ENCODE assay signal across 1 cellular context in the genomic region with DNA sequence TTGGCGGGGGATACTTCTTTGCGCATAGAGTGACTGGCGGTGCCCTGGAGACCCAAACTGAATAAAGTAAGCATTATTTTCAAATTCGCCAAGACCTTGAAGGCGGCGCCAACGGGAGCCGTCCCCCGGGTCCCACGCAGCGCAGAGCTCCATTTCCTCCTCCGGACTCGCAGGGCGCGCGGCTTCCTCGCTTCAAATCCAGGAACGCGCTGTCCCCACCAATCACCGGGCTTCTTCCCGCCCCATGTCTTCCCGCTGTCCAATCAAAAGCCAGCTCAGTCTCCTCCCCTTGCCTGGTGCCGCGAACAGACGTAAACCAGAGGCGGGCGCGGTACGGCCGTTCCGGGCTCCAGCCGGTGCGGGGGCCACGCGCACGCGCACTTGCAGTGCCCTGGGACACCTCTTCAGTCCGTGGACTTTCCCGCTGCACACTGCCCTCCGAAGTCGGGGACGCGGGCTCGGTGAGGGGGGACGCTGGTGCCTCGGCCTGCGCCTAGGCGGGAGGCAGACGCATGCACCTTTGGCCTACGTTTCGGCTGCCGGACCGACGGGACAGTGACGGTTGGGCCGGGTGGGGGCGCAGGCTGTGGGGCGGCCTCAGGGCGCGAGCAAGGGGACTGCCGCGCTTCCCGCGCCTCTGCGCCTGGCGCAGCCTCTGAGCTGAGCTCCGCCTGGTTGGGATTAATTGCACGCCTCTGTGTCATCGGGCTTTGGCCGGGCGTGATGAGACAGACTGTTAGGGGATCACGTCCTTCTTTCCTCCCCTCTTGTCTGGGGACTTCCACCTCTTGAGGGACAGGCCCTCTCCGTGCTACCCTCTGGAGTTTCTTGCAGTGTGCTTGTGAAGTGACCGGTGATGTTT.
TF ChIP-seq lines count a peak whose summit lies in the region.

A gene with protein sequence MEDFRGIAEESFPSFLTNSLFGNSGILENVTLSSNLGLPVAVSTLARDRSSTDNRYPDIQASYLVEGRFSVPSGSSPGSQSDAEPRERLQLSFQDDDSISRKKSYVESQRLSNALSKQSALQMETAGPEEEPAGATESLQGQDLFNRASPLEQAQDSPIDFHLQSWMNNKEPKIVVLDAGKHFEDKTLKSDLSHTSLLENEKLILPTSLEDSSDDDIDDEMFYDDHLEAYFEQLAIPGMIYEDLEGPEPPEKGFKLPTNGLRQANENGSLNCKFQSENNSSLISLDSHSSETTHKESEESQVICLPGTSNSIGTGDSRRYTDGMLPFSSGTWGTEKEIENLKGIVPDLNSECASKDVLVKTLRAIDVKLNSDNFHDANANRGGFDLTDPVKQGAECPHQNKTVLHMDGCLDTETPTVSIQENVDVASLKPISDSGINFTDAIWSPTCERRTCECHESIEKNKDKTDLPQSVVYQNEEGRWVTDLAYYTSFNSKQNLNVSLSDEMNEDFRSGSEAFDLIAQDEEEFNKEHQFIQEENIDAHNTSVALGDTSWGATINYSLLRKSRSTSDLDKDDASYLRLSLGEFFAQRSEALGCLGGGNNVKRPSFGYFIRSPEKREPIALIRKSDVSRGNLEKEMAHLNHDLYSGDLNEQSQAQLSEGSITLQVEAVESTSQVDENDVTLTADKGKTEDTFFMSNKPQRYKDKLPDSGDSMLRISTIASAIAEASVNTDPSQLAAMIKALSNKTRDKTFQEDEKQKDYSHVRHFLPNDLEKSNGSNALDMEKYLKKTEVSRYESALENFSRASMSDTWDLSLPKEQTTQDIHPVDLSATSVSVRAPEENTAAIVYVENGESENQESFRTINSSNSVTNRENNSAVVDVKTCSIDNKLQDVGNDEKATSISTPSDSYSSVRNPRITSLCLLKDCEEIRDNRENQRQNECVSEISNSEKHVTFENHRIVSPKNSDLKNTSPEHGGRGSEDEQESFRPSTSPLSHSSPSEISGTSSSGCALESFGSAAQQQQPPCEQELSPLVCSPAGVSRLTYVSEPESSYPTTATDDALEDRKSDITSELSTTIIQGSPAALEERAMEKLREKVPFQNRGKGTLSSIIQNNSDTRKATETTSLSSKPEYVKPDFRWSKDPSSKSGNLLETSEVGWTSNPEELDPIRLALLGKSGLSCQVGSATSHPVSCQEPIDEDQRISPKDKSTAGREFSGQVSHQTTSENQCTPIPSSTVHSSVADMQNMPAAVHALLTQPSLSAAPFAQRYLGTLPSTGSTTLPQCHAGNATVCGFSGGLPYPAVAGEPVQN (N-terminal part only) (plus strand): TSS at position 386 of the 862 bp plus-strand sequence. CDS start 8,063 bp downstream, outside the sequence.

TF ChIP-seq in HepG2, 621 proteins besides CTCF, POLR2A, EP300 and RAD21 (continued from another document and continues in another):
- TF ChIP-seq, protein P1, sequence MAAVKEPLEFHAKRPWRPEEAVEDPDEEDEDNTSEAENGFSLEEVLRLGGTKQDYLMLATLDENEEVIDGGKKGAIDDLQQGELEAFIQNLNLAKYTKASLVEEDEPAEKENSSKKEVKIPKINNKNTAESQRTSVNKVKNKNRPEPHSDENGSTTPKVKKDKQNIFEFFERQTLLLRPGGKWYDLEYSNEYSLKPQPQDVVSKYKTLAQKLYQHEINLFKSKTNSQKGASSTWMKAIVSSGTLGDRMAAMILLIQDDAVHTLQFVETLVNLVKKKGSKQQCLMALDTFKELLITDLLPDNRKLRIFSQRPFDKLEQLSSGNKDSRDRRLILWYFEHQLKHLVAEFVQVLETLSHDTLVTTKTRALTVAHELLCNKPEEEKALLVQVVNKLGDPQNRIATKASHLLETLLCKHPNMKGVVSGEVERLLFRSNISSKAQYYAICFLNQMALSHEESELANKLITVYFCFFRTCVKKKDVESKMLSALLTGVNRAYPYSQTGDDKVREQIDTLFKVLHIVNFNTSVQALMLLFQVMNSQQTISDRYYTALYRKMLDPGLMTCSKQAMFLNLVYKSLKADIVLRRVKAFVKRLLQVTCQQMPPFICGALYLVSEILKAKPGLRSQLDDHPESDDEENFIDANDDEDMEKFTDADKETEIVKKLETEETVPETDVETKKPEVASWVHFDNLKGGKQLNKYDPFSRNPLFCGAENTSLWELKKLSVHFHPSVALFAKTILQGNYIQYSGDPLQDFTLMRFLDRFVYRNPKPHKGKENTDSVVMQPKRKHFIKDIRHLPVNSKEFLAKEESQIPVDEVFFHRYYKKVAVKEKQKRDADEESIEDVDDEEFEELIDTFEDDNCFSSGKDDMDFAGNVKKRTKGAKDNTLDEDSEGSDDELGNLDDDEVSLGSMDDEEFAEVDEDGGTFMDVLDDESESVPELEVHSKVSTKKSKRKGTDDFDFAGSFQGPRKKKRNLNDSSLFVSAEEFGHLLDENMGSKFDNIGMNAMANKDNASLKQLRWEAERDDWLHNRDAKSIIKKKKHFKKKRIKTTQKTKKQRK (IDR thresholded peaks at IDR 0.05; ENCODE audit: low read length) = no peak
- TF ChIP-seq ISL2 (CRISPR knock-in tag; IDR thresholded peaks at IDR 0.05) (peak; percentile 79; the same call in 1 of the 2 replicates), ZBTB20 (CRISPR knock-in tag; IDR thresholded peaks at IDR 0.05; ENCODE audit: borderline replicate concordance, low read depth) (peak; percentile 90; the same call in 1 of the 2 replicates), SKI (IDR thresholded peaks at IDR 0.05; ENCODE audit: partially characterized antibody) (no peak), ZNF577 (CRISPR knock-in tag; IDR thresholded peaks at IDR 0.05; ENCODE audit: borderline replicate concordance, low read depth) (no peak), ZBTB7A (CRISPR knock-in tag; IDR thresholded peaks at IDR 0.05) (no peak), HDAC1 (CRISPR knock-in tag; IDR thresholded peaks at IDR 0.05) (peak; percentile 95), ELF3 (CRISPR knock-in tag; IDR thresholded peaks at IDR 0.05) (peak; percentile 38; the same call in 1 of the 2 replicates), FOXA1 (IDR thresholded peaks at IDR 0.05) (no peak), FOXA1 (CRISPR knock-in tag; IDR thresholded peaks at IDR 0.05) (peak; percentile 7; the same call in 1 of the 2 replicates), ZNF496 (CRISPR knock-in tag; IDR thresholded peaks at IDR 0.05; ENCODE audit: insufficient replicate concordance) (no peak), ZFP37 (CRISPR knock-in tag; IDR thresholded peaks at IDR 0.05; ENCODE audit: borderline replicate concordance) (peak; percentile 82; the same call in 1 of the 2 replicates), IKZF1 (IDR thresholded peaks at IDR 0.05) (no peak), GTF3A (CRISPR knock-in tag; conservative IDR thresholded peaks at IDR 0.05) (peak; percentile 77; the same call in 1 of the 2 replicates), NFIB (CRISPR knock-in tag; IDR thresholded peaks at IDR 0.05; ENCODE audit: borderline replicate concordance) (no peak), ZNF570 (CRISPR knock-in tag; IDR thresholded peaks at IDR 0.05; ENCODE audit: borderline replicate concordance) (peak; percentile 66; the same call in 1 of the 2 replicates), ZNF33A (CRISPR knock-in tag; IDR thresholded peaks at IDR 0.05; ENCODE audit: borderline replicate concordance) (no peak), EZH2 (conservative IDR thresholded peaks at IDR 0.05; ENCODE audit: low read depth, low read length) (no peak), IRX3 (CRISPR knock-in tag; IDR thresholded peaks at IDR 0.05; ENCODE audit: borderline replicate concordance, low read depth) (no peak), ZNF747 (CRISPR knock-in tag; IDR thresholded peaks at IDR 0.05; ENCODE audit: borderline replicate concordance) (no peak), ZNF441 (CRISPR knock-in tag; IDR thresholded peaks at IDR 0.05; ENCODE audit: borderline replicate concordance) (0 out of 2 replicates have a peak, but pooled peaks have one; percentile 53), HNRNPUL1 (IDR thresholded peaks at IDR 0.05; ENCODE audit: low read depth, low read length) (peak; percentile 36; the same call in 1 of the 2 replicates), ZNF224 (CRISPR knock-in tag; IDR thresholded peaks at IDR 0.05) (peak; percentile 86; the same call in 1 of the 2 replicates), ZNF20 (CRISPR knock-in tag; IDR thresholded peaks at IDR 0.05) (0 out of 2 replicates have a peak, but pooled peaks have one; percentile 43), ZBTB42 (CRISPR knock-in tag; IDR thresholded peaks at IDR 0.05) (no peak), SMYD3 (CRISPR knock-in tag; IDR thresholded peaks at IDR 0.05) (no peak), HMG20B (CRISPR knock-in tag; conservative IDR thresholded peaks at IDR 0.05) (0 out of 2 replicates have a peak, but pooled peaks have one; percentile 31)
- TF ChIP-seq, protein P2, sequence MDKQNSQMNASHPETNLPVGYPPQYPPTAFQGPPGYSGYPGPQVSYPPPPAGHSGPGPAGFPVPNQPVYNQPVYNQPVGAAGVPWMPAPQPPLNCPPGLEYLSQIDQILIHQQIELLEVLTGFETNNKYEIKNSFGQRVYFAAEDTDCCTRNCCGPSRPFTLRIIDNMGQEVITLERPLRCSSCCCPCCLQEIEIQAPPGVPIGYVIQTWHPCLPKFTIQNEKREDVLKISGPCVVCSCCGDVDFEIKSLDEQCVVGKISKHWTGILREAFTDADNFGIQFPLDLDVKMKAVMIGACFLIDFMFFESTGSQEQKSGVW (CRISPR knock-in tag; IDR thresholded peaks at IDR 0.05; ENCODE audit: borderline replicate concordance) = no peak
- TF ChIP-seq, protein P3, sequence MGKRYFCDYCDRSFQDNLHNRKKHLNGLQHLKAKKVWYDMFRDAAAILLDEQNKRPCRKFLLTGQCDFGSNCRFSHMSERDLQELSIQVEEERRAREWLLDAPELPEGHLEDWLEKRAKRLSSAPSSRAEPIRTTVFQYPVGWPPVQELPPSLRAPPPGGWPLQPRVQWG (CRISPR knock-in tag; IDR thresholded peaks at IDR 0.05; ENCODE audit: borderline replicate concordance, low read depth) = no peak
- TF ChIP-seq, protein P4, sequence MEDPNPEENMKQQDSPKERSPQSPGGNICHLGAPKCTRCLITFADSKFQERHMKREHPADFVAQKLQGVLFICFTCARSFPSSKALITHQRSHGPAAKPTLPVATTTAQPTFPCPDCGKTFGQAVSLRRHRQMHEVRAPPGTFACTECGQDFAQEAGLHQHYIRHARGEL (CRISPR knock-in tag; IDR thresholded peaks at IDR 0.05) = no peak
- TF ChIP-seq, protein P5, sequence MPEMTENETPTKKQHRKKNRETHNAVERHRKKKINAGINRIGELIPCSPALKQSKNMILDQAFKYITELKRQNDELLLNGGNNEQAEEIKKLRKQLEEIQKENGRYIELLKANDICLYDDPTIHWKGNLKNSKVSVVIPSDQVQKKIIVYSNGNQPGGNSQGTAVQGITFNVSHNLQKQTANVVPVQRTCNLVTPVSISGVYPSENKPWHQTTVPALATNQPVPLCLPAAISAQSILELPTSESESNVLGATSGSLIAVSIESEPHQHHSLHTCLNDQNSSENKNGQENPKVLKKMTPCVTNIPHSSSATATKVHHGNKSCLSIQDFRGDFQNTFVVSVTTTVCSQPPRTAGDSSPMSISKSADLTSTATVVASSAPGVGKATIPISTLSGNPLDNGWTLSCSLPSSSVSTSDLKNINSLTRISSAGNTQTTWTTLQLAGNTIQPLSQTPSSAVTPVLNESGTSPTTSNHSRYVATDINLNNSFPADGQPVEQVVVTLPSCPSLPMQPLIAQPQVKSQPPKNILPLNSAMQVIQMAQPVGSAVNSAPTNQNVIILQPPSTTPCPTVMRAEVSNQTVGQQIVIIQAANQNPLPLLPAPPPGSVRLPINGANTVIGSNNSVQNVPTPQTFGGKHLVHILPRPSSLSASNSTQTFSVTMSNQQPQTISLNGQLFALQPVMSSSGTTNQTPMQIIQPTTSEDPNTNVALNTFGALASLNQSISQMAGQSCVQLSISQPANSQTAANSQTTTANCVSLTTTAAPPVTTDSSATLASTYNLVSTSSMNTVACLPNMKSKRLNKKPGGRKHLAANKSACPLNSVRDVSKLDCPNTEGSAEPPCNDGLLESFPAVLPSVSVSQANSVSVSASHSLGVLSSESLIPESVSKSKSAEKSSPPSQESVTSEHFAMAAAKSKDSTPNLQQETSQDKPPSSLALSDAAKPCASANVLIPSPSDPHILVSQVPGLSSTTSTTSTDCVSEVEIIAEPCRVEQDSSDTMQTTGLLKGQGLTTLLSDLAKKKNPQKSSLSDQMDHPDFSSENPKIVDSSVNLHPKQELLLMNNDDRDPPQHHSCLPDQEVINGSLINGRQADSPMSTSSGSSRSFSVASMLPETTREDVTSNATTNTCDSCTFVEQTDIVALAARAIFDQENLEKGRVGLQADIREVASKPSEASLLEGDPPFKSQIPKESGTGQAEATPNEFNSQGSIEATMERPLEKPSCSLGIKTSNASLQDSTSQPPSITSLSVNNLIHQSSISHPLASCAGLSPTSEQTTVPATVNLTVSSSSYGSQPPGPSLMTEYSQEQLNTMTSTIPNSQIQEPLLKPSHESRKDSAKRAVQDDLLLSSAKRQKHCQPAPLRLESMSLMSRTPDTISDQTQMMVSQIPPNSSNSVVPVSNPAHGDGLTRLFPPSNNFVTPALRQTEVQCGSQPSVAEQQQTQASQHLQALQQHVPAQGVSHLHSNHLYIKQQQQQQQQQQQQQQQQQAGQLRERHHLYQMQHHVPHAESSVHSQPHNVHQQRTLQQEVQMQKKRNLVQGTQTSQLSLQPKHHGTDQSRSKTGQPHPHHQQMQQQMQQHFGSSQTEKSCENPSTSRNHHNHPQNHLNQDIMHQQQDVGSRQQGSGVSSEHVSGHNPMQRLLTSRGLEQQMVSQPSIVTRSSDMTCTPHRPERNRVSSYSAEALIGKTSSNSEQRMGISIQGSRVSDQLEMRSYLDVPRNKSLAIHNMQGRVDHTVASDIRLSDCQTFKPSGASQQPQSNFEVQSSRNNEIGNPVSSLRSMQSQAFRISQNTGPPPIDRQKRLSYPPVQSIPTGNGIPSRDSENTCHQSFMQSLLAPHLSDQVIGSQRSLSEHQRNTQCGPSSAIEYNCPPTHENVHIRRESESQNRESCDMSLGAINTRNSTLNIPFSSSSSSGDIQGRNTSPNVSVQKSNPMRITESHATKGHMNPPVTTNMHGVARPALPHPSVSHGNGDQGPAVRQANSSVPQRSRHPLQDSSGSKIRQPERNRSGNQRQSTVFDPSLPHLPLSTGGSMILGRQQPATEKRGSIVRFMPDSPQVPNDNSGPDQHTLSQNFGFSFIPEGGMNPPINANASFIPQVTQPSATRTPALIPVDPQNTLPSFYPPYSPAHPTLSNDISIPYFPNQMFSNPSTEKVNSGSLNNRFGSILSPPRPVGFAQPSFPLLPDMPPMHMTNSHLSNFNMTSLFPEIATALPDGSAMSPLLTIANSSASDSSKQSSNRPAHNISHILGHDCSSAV (CRISPR knock-in tag; IDR thresholded peaks at IDR 0.05; ENCODE audit: borderline replicate concordance) = no peak
- TF ChIP-seq, protein P6, sequence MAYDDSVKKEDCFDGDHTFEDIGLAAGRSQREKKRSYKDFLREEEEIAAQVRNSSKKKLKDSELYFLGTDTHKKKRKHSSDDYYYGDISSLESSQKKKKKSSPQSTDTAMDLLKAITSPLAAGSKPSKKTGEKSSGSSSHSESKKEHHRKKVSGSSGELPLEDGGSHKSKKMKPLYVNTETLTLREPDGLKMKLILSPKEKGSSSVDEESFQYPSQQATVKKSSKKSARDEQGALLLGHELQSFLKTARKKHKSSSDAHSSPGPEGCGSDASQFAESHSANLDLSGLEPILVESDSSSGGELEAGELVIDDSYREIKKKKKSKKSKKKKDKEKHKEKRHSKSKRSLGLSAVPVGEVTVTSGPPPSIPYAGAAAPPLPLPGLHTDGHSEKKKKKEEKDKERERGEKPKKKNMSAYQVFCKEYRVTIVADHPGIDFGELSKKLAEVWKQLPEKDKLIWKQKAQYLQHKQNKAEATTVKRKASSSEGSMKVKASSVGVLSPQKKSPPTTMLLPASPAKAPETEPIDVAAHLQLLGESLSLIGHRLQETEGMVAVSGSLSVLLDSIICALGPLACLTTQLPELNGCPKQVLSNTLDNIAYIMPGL (CRISPR knock-in tag; IDR thresholded peaks at IDR 0.05; ENCODE audit: borderline replicate concordance in 1 of 2, low read depth in 1 of 2) = peak; percentile 88 to 92
